Comparison of ENCODE assay signal across 16 cellular contexts in the genomic region with DNA sequence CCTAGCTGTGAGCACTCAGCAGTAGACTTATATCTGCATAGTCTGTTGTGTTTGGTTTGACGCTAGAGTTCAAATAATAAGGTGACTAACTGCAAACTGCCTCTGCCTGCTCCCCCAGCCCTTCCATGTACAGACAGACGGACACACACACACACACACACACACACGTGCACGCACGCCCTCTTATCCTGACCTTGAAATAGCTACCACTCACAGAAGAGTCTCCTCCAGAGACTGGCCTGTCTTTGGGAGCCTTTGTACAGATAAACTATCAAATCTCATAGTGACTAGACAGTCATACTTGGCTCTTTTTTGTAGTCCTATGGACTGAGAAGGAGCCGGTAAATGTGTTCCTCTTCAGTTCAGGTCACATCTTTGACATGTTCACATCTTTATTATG.
DNase-seq lines count a peak whose midpoint lies in the region; ATAC-seq and TF ChIP-seq lines count a peak whose summit lies in the region.
"Had no signal": no experiment of that assay in that cellular context is flagged by ENCODE, and none has a peak within 500 bp of the region (broad histone marks: within the 10 kb centered on the region; RNA-seq: fewer than 3 reads in every experiment).

No MANE protein-coding gene starts in this region.

- no TSS peak for BruUV-seq in MCF 10A (replicated peaks; lab: Mats Ljungman, UMichigan)

- no peaks in the 10 kb centered on the region for H3K9me2 ChIP-seq in Karpas-422 (replicated peaks; ENCODE audit: insufficient read depth, low read length)

- H3K27me3 Mint-ChIP-seq in nephron progenitor cell (ENCODE audit: low read depth, poor library complexity) (no peaks in the 10 kb centered on the region), MCF 10A (ENCODE audit: insufficient read depth, unreplicated experiment) (no peaks in the 10 kb centered on the region)
- H3K27me3 Mint-ChIP-seq in activated CD4-positive, alpha-beta memory T cell treated with anti-CD3 and anti-CD28 coated beads, Interleukin-2, amount 10 ng/mL, durations not matched to agents 7 days and 5 days, result no peaks in the 10 kb centered on the region

- H3K79me2 ChIP-seq in Karpas-422 (ENCODE audit: low read length), result no peaks in the 10 kb centered on the region

- H3K4me2 ChIP-seq in Karpas-422 (ENCODE audit: low read depth, low read length, poor library complexity, severe bottlenecking), result no peak overlapping the region
- H3K4me2 ChIP-seq: KMS-11 had no signal

- H3K4me3 Mint-ChIP-seq in nephron progenitor cell, result no peak overlapping the region
- H3K4me3 Mint-ChIP-seq in MCF 10A (ENCODE audit: unreplicated experiment), result no peak overlapping the region
- H3K4me3 Mint-ChIP-seq in activated CD4-positive, alpha-beta memory T cell treated with anti-CD3 and anti-CD28 coated beads, Interleukin-2, amount 10 ng/mL, durations not matched to agents 7 days and 5 days, result no peak overlapping the region

- CTCF ChIA-PET in MCF 10A (lab: Yijun Ruan, JAX), result interaction anchor here (0.5 kb wide), 1 partner anchor 16 kb away, joined by 3 read pairs; no protein-coding TSS in a partner anchor
- CTCF ChIA-PET in activated CD4-positive, alpha-beta memory T cell treated with anti-CD3 and anti-CD28 coated beads, Interleukin-2, amount 10 ng/mL, durations not matched to agents 7 days and 5 days (lab: Charles Lee), result no interaction called here

- POLR2A ChIA-PET in MCF 10A (lab: Yijun Ruan, JAX), result interaction anchor here (0.8 to 0.9 kb wide), 2 partner anchors 8 to 148 kb away, joined by 3 to 4 read pairs; no protein-coding TSS in a partner anchor
- POLR2A ChIA-PET in activated CD4-positive, alpha-beta memory T cell treated with anti-CD3 and anti-CD28 coated beads, Interleukin-2, amount 10 ng/mL, durations not matched to agents 7 days and 5 days (lab: Charles Lee), result no interaction called here

- TF ChIP-seq POLR2A in erythroblast (IDR thresholded peaks at IDR 0.05; ENCODE audit: low read length), result no peak

- H3K36me3 Mint-ChIP-seq in nephron progenitor cell (ENCODE audit: low read depth) (peaks cover 4% of the 10 kb centered on the region), MCF 10A (ENCODE audit: insufficient read depth, unreplicated experiment) (peaks cover 3% of the 10 kb centered on the region)
- H3K36me3 Mint-ChIP-seq in activated CD4-positive, alpha-beta memory T cell treated with anti-CD3 and anti-CD28 coated beads, Interleukin-2, amount 10 ng/mL, durations not matched to agents 7 days and 5 days (ENCODE audit: low read depth), result no peaks in the 10 kb centered on the region

- H3K9me3 Mint-ChIP-seq in nephron progenitor cell, result peaks cover 4% of the 10 kb centered on the region
- H3K9me3 Mint-ChIP-seq in MCF 10A (ENCODE audit: unreplicated experiment), result no peaks in the 10 kb centered on the region
- H3K9me3 Mint-ChIP-seq in activated CD4-positive, alpha-beta memory T cell treated with anti-CD3 and anti-CD28 coated beads, Interleukin-2, amount 10 ng/mL, durations not matched to agents 7 days and 5 days, result no peaks in the 10 kb centered on the region

- no peak overlapping the region for H3K9ac ChIP-seq in Karpas-422 (ENCODE audit: low read length)
- H3K9ac ChIP-seq: KMS-11 had no signal

- DNase-seq in heart right ventricle, result peak in 1 of 2 donors; percentile 26
- DNase-seq in right atrium auricular region (ENCODE audit: low spot score), result no peak
- peak; percentile 26 to 49 for DNase-seq in erythroblast (lab: John Stamatoyannopoulos, UW)
- no peak for DNase-seq in nephron progenitor cell
- DNase-seq in Karpas-422, result no peak
- DNase-seq in MCF 10A (ENCODE audit: unreplicated experiment), result no peak
- DNase-seq in activated CD4-positive, alpha-beta memory T cell treated with anti-CD3 and anti-CD28 coated beads, Interleukin-2, amount 10 ng/mL, durations not matched to agents 7 days and 5 days, result no peak
- DNase-seq: GF-D8, MV-4-11, NCI-H1694, NCI-H2081, NCI-H526, OCI-M1 had no signal

- no peaks in the 10 kb centered on the region for H4K20me1 ChIP-seq in Karpas-422 (ENCODE audit: insufficient read depth, low read depth, low read length)

- TF ChIP-seq CTCF in heart right ventricle (IDR thresholded peaks at IDR 0.05), result no peak
- no peak for TF ChIP-seq CTCF in right atrium auricular region (IDR thresholded peaks at IDR 0.05)
- TF ChIP-seq CTCF in nephron progenitor cell (IDR thresholded peaks at IDR 0.05), result no peak
- no peak for TF ChIP-seq CTCF in MCF 10A (IDR thresholded peaks at IDR 0.05; ENCODE audit: unreplicated experiment)

- peaks cover 0 to 22% (median 9%) of the 10 kb centered on the region in 9 donors for H3K4me1 ChIP-seq in heart right ventricle
- peaks cover 0 to 10% of the 10 kb centered on the region in 2 donors for H3K4me1 ChIP-seq in right atrium auricular region
- H3K4me1 ChIP-seq in Karpas-422 (ENCODE audit: low read length), result no peaks in the 10 kb centered on the region

- no peaks in the 10 kb centered on the region for H3K27me3 ChIP-seq in heart right ventricle
- no peaks in the 10 kb centered on the region for H3K27me3 ChIP-seq in right atrium auricular region
- no peaks in the 10 kb centered on the region for H3K27me3 ChIP-seq in Karpas-422 (ENCODE audit: low read length)

- 51 to 68% methylated on average over 6 of the region's 6 CpGs for WGBS in heart right ventricle, 2 donors

- H3K4me1 Mint-ChIP-seq in nephron progenitor cell, result peaks cover 42% of the 10 kb centered on the region
- H3K4me1 Mint-ChIP-seq in MCF 10A (ENCODE audit: insufficient read depth, unreplicated experiment), result peaks cover 6% of the 10 kb centered on the region
- no peaks in the 10 kb centered on the region for H3K4me1 Mint-ChIP-seq in activated CD4-positive, alpha-beta memory T cell treated with anti-CD3 and anti-CD28 coated beads, Interleukin-2, amount 10 ng/mL, durations not matched to agents 7 days and 5 days

- H3K27ac Mint-ChIP-seq in nephron progenitor cell, result peak overlapping the region; percentile 68
- no peak overlapping the region for H3K27ac Mint-ChIP-seq in MCF 10A (ENCODE audit: low read depth, unreplicated experiment)
- no peak overlapping the region for H3K27ac Mint-ChIP-seq in activated CD4-positive, alpha-beta memory T cell treated with anti-CD3 and anti-CD28 coated beads, Interleukin-2, amount 10 ng/mL, durations not matched to agents 7 days and 5 days

- H3K27ac ChIP-seq in heart right ventricle (no peak overlapping the region), right atrium auricular region (no peak overlapping the region), Karpas-422 (ENCODE audit: low read length) (no peak overlapping the region)
- H3K27ac ChIP-seq: C4-2B, KMS-11 had no signal

- ATAC-seq in heart right ventricle, result peak in 7 of 8 donors; percentile 44 to 79 (median 65)
- ATAC-seq: HCT116 had no signal

- intact Hi-C loops in heart right ventricle (cut with DNase I) (no loop called here), MCF 10A (cut with micrococcal nuclease) (no loop called here)

- no peak overlapping the region for H2AFZ ChIP-seq in Karpas-422 (ENCODE audit: low read length)

- no peak overlapping the region for H3K4me3 ChIP-seq in heart right ventricle
- no peak overlapping the region for H3K4me3 ChIP-seq in right atrium auricular region
- H3K4me3 ChIP-seq in Karpas-422 (ENCODE audit: low read length), result no peak overlapping the region

- no peaks in the 10 kb centered on the region for H3K9me3 ChIP-seq in heart right ventricle
- no peaks in the 10 kb centered on the region for H3K9me3 ChIP-seq in right atrium auricular region
- no peaks in the 10 kb centered on the region for H3K9me3 ChIP-seq in Karpas-422 (ENCODE audit: low read length)

- no peaks in the 10 kb centered on the region for H3K36me3 ChIP-seq in heart right ventricle
- no peaks in the 10 kb centered on the region for H3K36me3 ChIP-seq in right atrium auricular region
- H3K36me3 ChIP-seq in Karpas-422 (ENCODE audit: insufficient read depth, low read length), result no peaks in the 10 kb centered on the region

Comparison
In these comparisons a context has a peak if more than half of its experiments do, and no peak if none do; other contexts are left out.
1. DNase-seq: peak in erythroblast (2 of 2); none in right atrium auricular region (single experiment), nephron progenitor cell (single experiment), Karpas-422 (single experiment), MCF 10A (single experiment) and activated CD4-positive, alpha-beta memory T cell treated with anti-CD3 and anti-CD28 coated beads, Interleukin-2, amount 10 ng/mL, durations not matched to agents 7 days and 5 days (single experiment).